29 cellular contexts compared by ENCODE assay signal in genomic region chrX:29407357-29407756, GRCh38.
"Had no signal": no experiment of that assay in that cellular context is flagged by ENCODE, and none has a peak within 500 bp of the region (broad histone marks: within the 10 kb centered on the region; RNA-seq: fewer than 3 reads in every experiment).

No MANE protein-coding gene starts in this region.

- FAIRE-seq: urothelium cell line had no signal

- ATAC-seq: stimulated activated effector memory CD8-positive, alpha-beta T cell treated with anti-CD3 and anti-CD28 coated beads, Interleukin-12 subunit alpha, Interleukin-12 subunit beta, amount 100 ng/mL, for 72 hours; stimulated activated memory B cell treated with anti-CD40 and anti-IgM and Interleukin-4, amounts not matched to agents 10 μg/mL and 1 μg/mL and 100 μg/mL, for 72 hours; stimulated activated naive B cell treated with anti-CD40 and anti-IgM and Interleukin-4, amounts not matched to agents 10 μg/mL and 1 μg/mL and 100 μg/mL, for 72 hours; stimulated activated naive CD8-positive, alpha-beta T cell treated with anti-CD3 and anti-CD28 coated beads, Interleukin-15, amount 100 ng/mL, for 72 hours; stimulated activated naive CD8-positive, alpha-beta T cell treated with anti-CD3 and anti-CD28 coated beads, Interleukin-15, Interleukin-2, amounts not matched to agents 100 U/mL and 50 U/mL, for 24 hours; upper lobe of right lung had no signal

- H3K9me3 ChIP-seq: suprapubic skin, testis, thoracic aorta, thyroid gland, tibial artery, tibial nerve, transverse colon, upper lobe of left lung, upper lobe of right lung, uterus, vagina had no signal

- H3K4me3 Mint-ChIP-seq: stimulated activated effector memory CD8-positive, alpha-beta T cell treated with anti-CD3 and anti-CD28 coated beads, Interleukin-12 subunit alpha, Interleukin-12 subunit beta, amount 100 ng/mL, for 72 hours; stimulated activated memory B cell treated with anti-CD40 and anti-IgM and Interleukin-4, amounts not matched to agents 10 μg/mL and 1 μg/mL and 100 μg/mL, for 72 hours; stimulated activated naive B cell treated with anti-CD40 and anti-IgM and Interleukin-4, amounts not matched to agents 10 μg/mL and 1 μg/mL and 100 μg/mL, for 72 hours; stimulated activated naive CD8-positive, alpha-beta T cell treated with anti-CD3 and anti-CD28 coated beads, Interleukin-15, amount 100 ng/mL, for 72 hours; stimulated activated naive CD8-positive, alpha-beta T cell treated with anti-CD3 and anti-CD28 coated beads, Interleukin-15, Interleukin-2, amounts not matched to agents 100 ng/mL and 50 ng/mL, for 24 hours; type B pancreatic cell had no signal

- H3K27me3 ChIP-seq: stomach, suprapubic skin, testis, thyroid gland, tibial artery, tibial nerve, transverse colon, upper lobe of left lung, upper lobe of right lung, uterus, vagina had no signal

- H3K36me3 ChIP-seq: stomach, suprapubic skin, thoracic aorta, thyroid gland, tibial artery, tibial nerve, transverse colon, upper lobe of left lung, upper lobe of right lung, uterus, vagina had no signal

- H3K9me3 Mint-ChIP-seq: stimulated activated memory B cell treated with anti-CD40 and anti-IgM and Interleukin-4, amounts not matched to agents 10 μg/mL and 1 μg/mL and 100 μg/mL, for 72 hours; stimulated activated naive CD8-positive, alpha-beta T cell treated with anti-CD3 and anti-CD28 coated beads, Interleukin-15, Interleukin-2, amounts not matched to agents 100 ng/mL and 50 ng/mL, for 24 hours; type B pancreatic cell had no signal

- DNase-seq: stimulated activated CD4-positive, alpha-beta T cell treated with anti-CD3 and anti-CD28 coated beads, Interleukin-2, amount 100 ng/mL, for 48 hours; stimulated activated CD4-positive, alpha-beta T cell treated with anti-CD3 and anti-CD28 coated beads, Interleukin-4, amount 100 ng/mL, for 1 hour; stimulated activated CD4-positive, alpha-beta T cell treated with anti-CD3 and anti-CD28 coated beads, Interleukin-4, amount 100 ng/mL, for 24 hours; stimulated activated CD4-positive, alpha-beta T cell treated with anti-CD3 and anti-CD28 coated beads, Interleukin-4, amount 100 ng/mL, for 4 hours; stimulated activated CD8-positive, alpha-beta memory T cell treated with anti-CD3 and anti-CD28 coated beads, Interleukin-4, amount 100 ng/mL, for 48 hours; stimulated activated naive B cell treated with anti-CD40 and anti-IgM and Interleukin-4, amounts not matched to agents 10 μg/mL and 1 μg/mL and 100 μg/mL, for 72 hours; stimulated activated naive CD4-positive, alpha-beta T cell; stimulated activated naive CD4-positive, alpha-beta T cell treated with Interleukin-2 at 50 U/mL for 16 hours; stimulated activated naive CD8-positive, alpha-beta T cell treated with anti-CD3 and anti-CD28 coated beads, Interleukin-15, amount 100 ng/mL, for 72 hours; stimulated activated naive CD8-positive, alpha-beta T cell treated with anti-CD3 and anti-CD28 coated beads, Interleukin-15, Interleukin-2, amounts not matched to agents 100 U/mL and 50 U/mL, for 24 hours; stomach; substantia nigra; testis; thyroid gland; tibial artery; transverse colon; trophoblast cell; upper lobe of left lung; upper lobe of right lung; uterus had no signal

- H3K4me1 ChIP-seq: stomach, suprapubic skin, testis, thyroid gland, tibial artery, tibial nerve, transverse colon, upper lobe of left lung, upper lobe of right lung, uterus, vagina had no signal

- H3K4me1 Mint-ChIP-seq: stimulated activated effector memory CD8-positive, alpha-beta T cell treated with anti-CD3 and anti-CD28 coated beads, Interleukin-12 subunit alpha, Interleukin-12 subunit beta, amount 100 ng/mL, for 72 hours; stimulated activated memory B cell treated with anti-CD40 and anti-IgM and Interleukin-4, amounts not matched to agents 10 μg/mL and 1 μg/mL and 100 μg/mL, for 72 hours; stimulated activated naive B cell treated with anti-CD40 and anti-IgM and Interleukin-4, amounts not matched to agents 10 μg/mL and 1 μg/mL and 100 μg/mL, for 72 hours; stimulated activated naive CD8-positive, alpha-beta T cell treated with anti-CD3 and anti-CD28 coated beads, Interleukin-15, amount 100 ng/mL, for 72 hours had no signal

- H3K27me3 Mint-ChIP-seq: stimulated activated memory B cell treated with anti-CD40 and anti-IgM and Interleukin-4, amounts not matched to agents 10 μg/mL and 1 μg/mL and 100 μg/mL, for 72 hours; stimulated activated naive B cell treated with anti-CD40 and anti-IgM and Interleukin-4, amounts not matched to agents 10 μg/mL and 1 μg/mL and 100 μg/mL, for 72 hours; stimulated activated naive CD8-positive, alpha-beta T cell treated with anti-CD3 and anti-CD28 coated beads, Interleukin-15, amount 100 ng/mL, for 72 hours; stimulated activated naive CD8-positive, alpha-beta T cell treated with anti-CD3 and anti-CD28 coated beads, Interleukin-15, Interleukin-2, amounts not matched to agents 100 ng/mL and 50 ng/mL, for 24 hours; type B pancreatic cell had no signal

- H3K27ac Mint-ChIP-seq: stimulated activated effector memory CD8-positive, alpha-beta T cell treated with anti-CD3 and anti-CD28 coated beads, Interleukin-12 subunit alpha, Interleukin-12 subunit beta, amount 100 ng/mL, for 72 hours; stimulated activated memory B cell treated with anti-CD40 and anti-IgM and Interleukin-4, amounts not matched to agents 10 μg/mL and 1 μg/mL and 100 μg/mL, for 72 hours; stimulated activated naive B cell treated with anti-CD40 and anti-IgM and Interleukin-4, amounts not matched to agents 10 μg/mL and 1 μg/mL and 100 μg/mL, for 72 hours; stimulated activated naive CD8-positive, alpha-beta T cell treated with anti-CD3 and anti-CD28 coated beads, Interleukin-15, amount 100 ng/mL, for 72 hours; stimulated activated naive CD8-positive, alpha-beta T cell treated with anti-CD3 and anti-CD28 coated beads, Interleukin-15, Interleukin-2, amounts not matched to agents 100 ng/mL and 50 ng/mL, for 24 hours; type B pancreatic cell had no signal

- H3K27ac ChIP-seq: stomach, suprapubic skin, testis, thoracic aorta, thyroid gland, tibial artery, tibial nerve, transverse colon, upper lobe of left lung, upper lobe of right lung, uterus, vagina had no signal

- H3K36me3 Mint-ChIP-seq: stimulated activated effector memory CD8-positive, alpha-beta T cell treated with anti-CD3 and anti-CD28 coated beads, Interleukin-12 subunit alpha, Interleukin-12 subunit beta, amount 100 ng/mL, for 72 hours; stimulated activated memory B cell treated with anti-CD40 and anti-IgM and Interleukin-4, amounts not matched to agents 10 μg/mL and 1 μg/mL and 100 μg/mL, for 72 hours; stimulated activated naive B cell treated with anti-CD40 and anti-IgM and Interleukin-4, amounts not matched to agents 10 μg/mL and 1 μg/mL and 100 μg/mL, for 72 hours; type B pancreatic cell had no signal

- H3K4me3 ChIP-seq: stomach, suprapubic skin, testis, thoracic aorta, thyroid gland, tibial artery, tibial nerve, transverse colon, upper lobe of left lung, upper lobe of right lung, uterus, vagina had no signal
